ENCODE assay signal across 12 cellular contexts in the genomic region with DNA sequence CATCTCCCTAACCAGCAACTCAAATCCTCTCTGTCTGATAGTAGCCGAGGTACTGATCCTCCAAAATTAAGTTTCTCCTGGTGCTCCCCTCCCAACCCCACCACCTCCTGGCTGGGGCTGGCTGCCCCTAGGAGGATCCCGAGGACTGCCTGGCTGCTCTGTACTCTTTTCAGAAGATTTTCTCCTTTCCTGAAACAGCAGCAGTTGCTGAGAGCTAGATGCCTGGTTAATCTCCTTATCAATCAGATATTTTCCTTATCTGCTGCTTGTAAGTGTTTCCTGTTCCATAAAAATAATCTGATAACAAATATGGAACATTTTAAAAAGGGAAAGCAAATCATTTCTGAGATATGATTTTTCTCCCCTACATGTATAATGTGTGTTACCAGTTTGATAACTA. TPM values are rescaled to one million over a fixed set of nuclear protein-coding genes. Genes with fewer than 3 reads are reported as not detected.
DNase-seq lines count a peak whose midpoint lies in the region; ATAC-seq, FAIRE-seq and TF ChIP-seq lines count a peak whose summit lies in the region.
"Had no signal": no experiment of that assay in that cellular context is flagged by ENCODE, and none has a peak within 500 bp of the region (broad histone marks: within the 10 kb centered on the region; RNA-seq: fewer than 3 reads in every experiment).

No MANE protein-coding gene starts in this region.

- no peak overlapping the region for H3K27ac Mint-ChIP-seq in neural progenitor cell

- intact Hi-C loops in Right ventricle myocardium superior (cut with DNase I) (no loop called here), cardiac septum (cut with DNase I) (no loop called here), upper lobe of right lung (cut with DNase I) (no loop called here)

- DNase-seq in Right ventricle myocardium superior (no peak), cardiac septum (ENCODE audit: low spot score) (no peak), fibroblast of the aortic adventitia (ENCODE audit: low read depth) (no peak), neural progenitor cell (ENCODE audit: low spot score) (no peak), upper lobe of right lung (peak; percentile 35), NCI-H187 (lab: John Stamatoyannopoulos, UW) (no peak), frontal cortex (ENCODE audit: low spot score in 2 of 2) (no peak), T1000 (lab: John Stamatoyannopoulos, UW) (no peak)
- DNase-seq: AML-193, left cardiac atrium, NCI-H1694 had no signal

- no peaks in the 10 kb centered on the region for H3K36me3 ChIP-seq in neural progenitor cell
- H3K36me3 ChIP-seq in upper lobe of right lung, result peaks cover 54% of the 10 kb centered on the region

- H3K4me1 Mint-ChIP-seq in neural progenitor cell, result no peaks in the 10 kb centered on the region

- H3K4me1 ChIP-seq in neural progenitor cell, result no peaks in the 10 kb centered on the region
- peaks cover 31% of the 10 kb centered on the region for H3K4me1 ChIP-seq in upper lobe of right lung

- no peaks in the 10 kb centered on the region for H3K27me3 Mint-ChIP-seq in neural progenitor cell (ENCODE audit: insufficient read depth, low read depth)

- H4K20me1 ChIP-seq in neural progenitor cell (ENCODE audit: low read depth), result peaks cover 26% of the 10 kb centered on the region

- H3K9me3 ChIP-seq in neural progenitor cell (ENCODE audit: low read depth) (no peaks in the 10 kb centered on the region), upper lobe of right lung (no peaks in the 10 kb centered on the region)

- FAIRE-seq in frontal cortex (lab: Jason Lieb, UNC), result no peak
- FAIRE-seq: G401.6 had no signal

- peaks cover 15% of the 10 kb centered on the region for H3F3A ChIP-seq in neural progenitor cell (ENCODE audit: low read depth)

- no peak overlapping the region for H3K4me3 Mint-ChIP-seq in neural progenitor cell

- peak overlapping the region; percentile 35 for H3K27ac ChIP-seq in neural progenitor cell
- peak overlapping the region; percentile 71 for H3K27ac ChIP-seq in upper lobe of right lung

- H3K79me2 ChIP-seq in neural progenitor cell (ENCODE audit: low read depth), result peaks cover 100% of the 10 kb centered on the region

- peaks cover 34% of the 10 kb centered on the region for H3K36me3 Mint-ChIP-seq in neural progenitor cell

- ATAC-seq in Right ventricle myocardium superior (ENCODE audit: poor library complexity) (peak; percentile 37), upper lobe of right lung (no peak)

- H3K4me2 ChIP-seq in neural progenitor cell, result no peak overlapping the region

- H3K27me3 ChIP-seq in neural progenitor cell, result no peaks in the 10 kb centered on the region
- H3K27me3 ChIP-seq in upper lobe of right lung, result no peaks in the 10 kb centered on the region

- no peak overlapping the region for H2AFZ ChIP-seq in neural progenitor cell (replicated peaks)

- H3K4me3 ChIP-seq in fibroblast of the aortic adventitia (ENCODE audit: low read depth, low read length) (no peak overlapping the region), neural progenitor cell (no peak overlapping the region), upper lobe of right lung (no peak overlapping the region)

- no peak overlapping the region for H3K9ac ChIP-seq in neural progenitor cell

- H3K9me3 Mint-ChIP-seq in neural progenitor cell, result no peaks in the 10 kb centered on the region

- TF ChIP-seq CTCF in fibroblast of the aortic adventitia (IDR thresholded peaks at IDR 0.05; ENCODE audit: insufficient read depth, low read length), result peak; percentile 10
- no peak for TF ChIP-seq CTCF in neural progenitor cell (IDR thresholded peaks at IDR 0.05)
- no peak for TF ChIP-seq CTCF in upper lobe of right lung (IDR thresholded peaks at IDR 0.05)

RNA-seq across cellular contexts. Expression of gene ZMYND8, which starts 52.8 kb away (rescaled TPM):
- total RNA-seq in Right ventricle myocardium superior (37.7 TPM), cardiac septum (25.7 TPM), fibroblast of the aortic adventitia (ENCODE audit: low replicate concordance) (14.2 and 24.0 TPM in 2 replicates), neural progenitor cell (ENCODE audit: low replicate concordance) (59.0 and 59.4 TPM in 2 replicates), upper lobe of right lung (45.7 TPM), frontal cortex (36.7 TPM)
